8 cellular contexts compared by ENCODE assay signal in genomic region chr9:121684381-121685145, GRCh38. TPM values are rescaled to one million over a fixed set of nuclear protein-coding genes. Genes with fewer than 3 reads are reported as not detected.
A peak's percentile ranks its signal among the peaks of the same experiment; 100 is the strongest.
DNase-seq lines count a peak whose midpoint lies in the region; ATAC-seq and FAIRE-seq lines count a peak whose summit lies in the region.

No MANE protein-coding gene starts in this region.

- intact Hi-C loops in aorta (cut with DNase I): loop anchor here (1.0 to 10.0 kb wide), 4 partner anchors 42 to 303 kb away; no protein-coding TSS in a partner anchor

- H3K27ac ChIP-seq in BLaER1 (no peak overlapping the region), aorta (ENCODE audit: low read depth in 1 of 2, low read length in 2 of 2) (no peak overlapping the region)

- H3K36me3 Mint-ChIP-seq in activated naive CD8-positive, alpha-beta T cell treated with anti-CD3 and anti-CD28 coated beads, Interleukin-2, amount 10 ng/mL, durations not matched to agents 7 days and 5 days: no peaks in the 10 kb centered on the region

- no peak overlapping the region for H3K27ac Mint-ChIP-seq in activated naive CD8-positive, alpha-beta T cell treated with anti-CD3 and anti-CD28 coated beads, Interleukin-2, amount 10 ng/mL, durations not matched to agents 7 days and 5 days

- FAIRE-seq in GM18507 (lab: Jason Lieb, UNC): no peak

- H3K36me3 ChIP-seq in BLaER1 (peaks cover 8% of the 10 kb centered on the region; the same call in 1 of the 2 replicates), aorta (ENCODE audit: control insufficient read depth in 1 of 2, insufficient read depth in 2 of 2, low read length in 1 of 2) (no peaks in the 10 kb centered on the region)

- ATAC-seq in activated naive CD8-positive, alpha-beta T cell treated with anti-CD3 and anti-CD28 coated beads, Interleukin-2, amount 10 ng/mL, durations not matched to agents 7 days and 5 days (ENCODE audit: low read depth): peak; percentile 37
- ATAC-seq in aorta (ENCODE audit: low FRiP score) (no peak), GM19023 (IDR thresholded peaks at IDR 0.05; ENCODE audit: unreplicated experiment) (no peak), GM18520 (IDR thresholded peaks at IDR 0.05; ENCODE audit: unreplicated experiment) (no peak), HG03039 (IDR thresholded peaks at IDR 0.05; ENCODE audit: unreplicated experiment) (no peak)

- no peaks in the 10 kb centered on the region for H3K9me3 Mint-ChIP-seq in activated naive CD8-positive, alpha-beta T cell treated with anti-CD3 and anti-CD28 coated beads, Interleukin-2, amount 10 ng/mL, durations not matched to agents 7 days and 5 days

- H3K27me3 Mint-ChIP-seq in activated naive CD8-positive, alpha-beta T cell treated with anti-CD3 and anti-CD28 coated beads, Interleukin-2, amount 10 ng/mL, durations not matched to agents 7 days and 5 days: peaks cover 2% of the 10 kb centered on the region

- H4K20me1 ChIP-seq in BLaER1: peaks cover 12% of the 10 kb centered on the region; the same call in 1 of the 2 replicates

- H3K4me3 ChIP-seq in BLaER1 (no peak overlapping the region), aorta (ENCODE audit: low read length in 2 of 2) (no peak overlapping the region)

- no peak overlapping the region for H3K9ac ChIP-seq in BLaER1

- H3K27me3 ChIP-seq in BLaER1 (no peaks in the 10 kb centered on the region), aorta (ENCODE audit: control insufficient read depth in 1 of 2, insufficient read depth in 2 of 2, low read length in 1 of 2) (no peaks in the 10 kb centered on the region)

- DNase-seq in GM18507 (ENCODE audit: extremely low spot score, insufficient read length, low read depth) (peak; percentile 26), iris pigment epithelial cell (ENCODE audit: low read depth) (peak; percentile 35), aorta (peak; percentile 70 to 87)
- peak; percentile 62 for DNase-seq in activated naive CD8-positive, alpha-beta T cell treated with anti-CD3 and anti-CD28 coated beads, Interleukin-2, amount 10 ng/mL, durations not matched to agents 7 days and 5 days

- H3K4me1 ChIP-seq in BLaER1 (peaks cover 40% of the 10 kb centered on the region), aorta (ENCODE audit: control insufficient read depth in 1 of 2, insufficient read depth in 2 of 2, low read length in 2 of 2) (no peaks in the 10 kb centered on the region)

- POLR2A ChIA-PET in activated naive CD8-positive, alpha-beta T cell treated with anti-CD3 and anti-CD28 coated beads, Interleukin-2, amount 10 ng/mL, durations not matched to agents 7 days and 5 days (lab: Charles Lee): interaction anchor here (1.0 kb wide), 1 partner anchor 139 kb away, joined by 4 read pairs; no protein-coding TSS in a partner anchor

- H3K4me1 Mint-ChIP-seq in activated naive CD8-positive, alpha-beta T cell treated with anti-CD3 and anti-CD28 coated beads, Interleukin-2, amount 10 ng/mL, durations not matched to agents 7 days and 5 days: peaks cover 3% of the 10 kb centered on the region

- H3K4me3 Mint-ChIP-seq in activated naive CD8-positive, alpha-beta T cell treated with anti-CD3 and anti-CD28 coated beads, Interleukin-2, amount 10 ng/mL, durations not matched to agents 7 days and 5 days: no peak overlapping the region

- peak overlapping the region; percentile 80; the same call in 1 of the 2 replicates for H3K4me2 ChIP-seq in BLaER1

- WGBS in aorta, 2 donors: 70 to 71% methylated on average over 19 of the region's 19 CpGs

- H3K9me3 ChIP-seq in BLaER1: no peaks in the 10 kb centered on the region
- H3K9me3 ChIP-seq in aorta (ENCODE audit: control insufficient read depth, low read length): no peaks in the 10 kb centered on the region

RNA-seq across cellular contexts. Expression of gene DAB2IP, which starts 33.1 kb away (rescaled TPM):
- under 1 TPM; 0.20 to 0.25 TPM for total RNA-seq in activated naive CD8-positive, alpha-beta T cell treated with anti-CD3 and anti-CD28 coated beads, Interleukin-2, amount 10 ng/mL, durations not matched to agents 7 days and 5 days
- 10 to 100 TPM; 70.3 to 75.4 TPM for total RNA-seq in aorta
- 10 to 100 TPM; 12.0 to 32.5 TPM for polyA plus RNA-seq in aorta

Comparison
In these comparisons a context has a peak if more than half of its experiments do, and no peak if none do; other contexts are left out.
1. DNase-seq: peak in every context shown above with its lines; median percentile 78 in aorta; 62 in activated naive CD8-positive, alpha-beta T cell treated with anti-CD3 and anti-CD28 coated beads, Interleukin-2, amount 10 ng/mL, durations not matched to agents 7 days and 5 days; 35 in iris pigment epithelial cell; 26 in GM18507.
2. RNA of gene DAB2IP, which starts 33.1 kb away (total RNA-seq): 70.3 to 75.4 TPM in aorta; 0.20 to 0.25 TPM in activated naive CD8-positive, alpha-beta T cell treated with anti-CD3 and anti-CD28 coated beads, Interleukin-2, amount 10 ng/mL, durations not matched to agents 7 days and 5 days; every median in the first group is over 10 times any median in the second.